Comparison of ENCODE assay signal across 24 cellular contexts in genomic region chr10:15236340-15236739, GRCh38.
DNase-seq lines count a peak whose midpoint lies in the region; ATAC-seq and TF ChIP-seq lines count a peak whose summit lies in the region.
"Had no signal": no experiment of that assay in that cellular context is flagged by ENCODE, and none has a peak within 500 bp of the region (broad histone marks: within the 10 kb centered on the region; RNA-seq: fewer than 3 reads in every experiment).

No MANE protein-coding gene starts in this region.

- no peak for TF ChIP-seq RAD21 in IMR-90 (IDR thresholded peaks at IDR 0.05; ENCODE audit: low read length)

- H3K14ac ChIP-seq in IMR-90 (replicated peaks; ENCODE audit: low read depth, low read length) = no peak overlapping the region

- no TSS peak for BruUV-seq in IMR-90 (replicated peaks; lab: Mats Ljungman, UMichigan)

- no peak overlapping the region for H3K9ac ChIP-seq in IMR-90 (ENCODE audit: low read depth, low read length)
- H3K9ac ChIP-seq: KMS-11 had no signal

- H3K56ac ChIP-seq in IMR-90 (ENCODE audit: extremely low read depth, insufficient read depth, low read length) = no peak overlapping the region

- H2BK20ac ChIP-seq in IMR-90 (ENCODE audit: low read depth, low read length) = no peak overlapping the region

- peaks cover 2% of the 10 kb centered on the region; the same call in 1 of the 2 replicates for H3K4me1 ChIP-seq in IMR-90 (ENCODE audit: control insufficient read depth, insufficient read depth, low read length)
- H3K4me1 ChIP-seq: left lung, pancreas, upper lobe of right lung had no signal

- no peak overlapping the region for H2AK9ac ChIP-seq in IMR-90 (replicated peaks; ENCODE audit: low read depth, low read length, poor library complexity)

- no peak overlapping the region for H4K91ac ChIP-seq in IMR-90 (ENCODE audit: insufficient read depth, low read depth, low read length)

- WGBS in IMR-90 (ENCODE audit: extremely low coverage in 2 of 2, insufficient read length in 1 of 2), 2 experiments = 75% methylated on average over 3 of the region's 9 CpGs; no CpG with 5 or more reads in 1 of the 2 experiments

- H2AFZ ChIP-seq in IMR-90 (replicated peaks; ENCODE audit: low read length, poor library complexity) = no peak overlapping the region

- H3K4me3 ChIP-seq in AG10803 (ENCODE audit: low read length) (no peak overlapping the region), IMR-90 (ENCODE audit: insufficient read depth, low read depth, low read length) (no peak overlapping the region), choroid plexus epithelial cell (ENCODE audit: low read depth, low read length) (no peak overlapping the region)
- H3K4me3 ChIP-seq: esophagus squamous epithelium, left lung, pancreas, right atrium auricular region, upper lobe of right lung had no signal

- no peak overlapping the region for H2AK5ac ChIP-seq in IMR-90 (ENCODE audit: low read depth, low read length)

- no peaks in the 10 kb centered on the region for H3K9me3 ChIP-seq in IMR-90 (ENCODE audit: control insufficient read depth, insufficient read depth, low read length)
- H3K9me3 ChIP-seq: esophagus squamous epithelium, left lung, pancreas, right atrium auricular region, upper lobe of right lung had no signal

- CTCF ChIA-PET in IMR-90 (lab: Yijun Ruan, JAX) = no interaction called here

- intact Hi-C loops in IMR-90 (cut with micrococcal nuclease) = no loop called here

- no peak overlapping the region for H2BK15ac ChIP-seq in IMR-90 (ENCODE audit: low read depth, low read length)

- peaks cover 0 to 9% of the 10 kb centered on the region in 2 experiments; a peak in 1 of 4 replicates for H3K79me1 ChIP-seq in IMR-90 (ENCODE audit: low read depth in 1 of 2, low read length in 2 of 2)

- no peak overlapping the region for H3K4ac ChIP-seq in IMR-90 (ENCODE audit: low read depth, low read length)

- no peak overlapping the region for H4K8ac ChIP-seq in IMR-90 (ENCODE audit: low read depth in 2 of 2, low read length in 2 of 2)

- H3K18ac ChIP-seq in IMR-90 (ENCODE audit: low read depth, low read length) = no peak overlapping the region

- no peak overlapping the region for H2BK5ac ChIP-seq in IMR-90 (ENCODE audit: low read depth, low read length, poor library complexity, severe bottlenecking)

- H4K5ac ChIP-seq in IMR-90 (ENCODE audit: low read depth, low read length) = no peak overlapping the region

- H3K23ac ChIP-seq in IMR-90 (ENCODE audit: low read depth, low read length) = no peak overlapping the region

- no peaks in the 10 kb centered on the region for H4K20me1 ChIP-seq in IMR-90 (ENCODE audit: insufficient read depth, low read length)

- peak; percentile 35 for DNase-seq in AG10803 (ENCODE audit: low read depth)
- no peak for DNase-seq in IMR-90
- peak; percentile 38 for DNase-seq in choroid plexus epithelial cell (ENCODE audit: low read depth)
- peak; percentile 38 for DNase-seq in kidney tubule cell (ENCODE audit: low spot score)
- no peak for DNase-seq in ureter (ENCODE audit: low spot score)
- DNase-seq: activated CD4-positive, alpha-beta memory T cell treated with anti-CD3 and anti-CD28 coated beads, Interleukin-2, amount 10 ng/mL, durations not matched to agents 7 days and 5 days; activated naive CD4-positive, alpha-beta T cell treated with anti-CD3 and anti-CD28 coated beads, Interleukin-2, amount 10 ng/mL, durations not matched to agents 7 days and 5 days; activated T-cell treated with anti-CD3 and anti-CD28 coated beads, Interleukin-2, amount 50 U/mL, for 1 hour; anterior cingulate cortex; effector CD4-positive, alpha-beta T cell; esophagus squamous epithelium; left lung; natural killer cell; NCI-H187; NCI-H748 treated with DMSO at 0.1 percent for 48 hours; pancreas; stimulated activated CD4-positive, alpha-beta T cell treated with anti-CD3 and anti-CD28 coated beads, Interleukin-12 subunit alpha, Interleukin-12 subunit beta, amount 100 ng/mL, for 4 hours; upper lobe of right lung had no signal

- no peaks in the 10 kb centered on the region for H3K9me1 ChIP-seq in IMR-90 (ENCODE audit: insufficient read depth, low read length)

- no peak overlapping the region for H3K27ac ChIP-seq in IMR-90 (ENCODE audit: insufficient read depth, low read length)
- H3K27ac ChIP-seq: KMS-11, left lung, upper lobe of right lung had no signal

- dilution Hi-C loops in IMR-90 (cut with HindIII; ENCODE audit: low sequenced_read_pairs, unreplicated experiment) = no loop called here

- TF ChIP-seq CTCF in AG10803 (conservative IDR thresholded peaks at IDR 0.05; ENCODE audit: low read length) (no peak), IMR-90 (conservative IDR thresholded peaks at IDR 0.05; ENCODE audit: low read depth, low read length) (no peak), choroid plexus epithelial cell (conservative IDR thresholded peaks at IDR 0.05; ENCODE audit: low read depth, low read length) (no peak)

- no peaks in the 10 kb centered on the region for H3K27me3 ChIP-seq in IMR-90 (ENCODE audit: control insufficient read depth, insufficient read depth, low read length)
- H3K27me3 ChIP-seq: esophagus squamous epithelium, left lung, pancreas, right atrium auricular region, upper lobe of right lung had no signal

- in situ Hi-C loops in IMR-90 (cut with MboI; ENCODE audit: low sequenced_read_pairs) = no loop called here

- no peaks in the 10 kb centered on the region for H3K36me3 ChIP-seq in IMR-90 (ENCODE audit: control insufficient read depth, insufficient read depth, low read length)
- H3K36me3 ChIP-seq: esophagus squamous epithelium, left lung, pancreas, right atrium auricular region, upper lobe of right lung had no signal

- ATAC-seq in IMR-90 (ENCODE audit: low read depth) (no peak), GM18517 (IDR thresholded peaks at IDR 0.05; ENCODE audit: unreplicated experiment) (no peak), HG02870 (IDR thresholded peaks at IDR 0.05; ENCODE audit: unreplicated experiment) (no peak), GM21786 (IDR thresholded peaks at IDR 0.05; ENCODE audit: unreplicated experiment) (no peak)
- ATAC-seq: activated CD4-positive, CD25-positive, alpha-beta regulatory T cell treated with anti-CD3 and anti-CD28 coated beads, Interleukin-2, amount 50 U/mL, for 24 hours; left lung; natural killer cell; upper lobe of right lung had no signal

- H3K4me2 ChIP-seq in IMR-90 (ENCODE audit: low read depth, low read length) = no peak overlapping the region
- H3K4me2 ChIP-seq: KMS-11 had no signal

- H2BK120ac ChIP-seq in IMR-90 (ENCODE audit: low read depth, low read length) = no peak overlapping the region

- POLR2A ChIA-PET in IMR-90 (lab: Charles Lee; ENCODE audit: unreplicated experiment) = no interaction called here

- no peak for TF ChIP-seq POLR2A in IMR-90 (IDR thresholded peaks at IDR 0.05; ENCODE audit: low read depth, low read length)

TF ChIP-seq in IMR-90, 13 proteins besides CTCF, POLR2A, EP300 and RAD21:
- TF ChIP-seq BHLHE40 (IDR thresholded peaks at IDR 0.05; ENCODE audit: low read depth, low read length) = no peak
- TF ChIP-seq NFE2L2 (IDR thresholded peaks at IDR 0.05; ENCODE audit: low read depth, low read length) = no peak
- TF ChIP-seq RFX5 (IDR thresholded peaks at IDR 0.05; ENCODE audit: low read depth, low read length) = no peak
- no peak for TF ChIP-seq FOS (IDR thresholded peaks at IDR 0.05; ENCODE audit: low read depth, low read length)
- TF ChIP-seq MAFK (IDR thresholded peaks at IDR 0.05; ENCODE audit: low read depth, low read length) = no peak
- 0 out of 2 replicates have a peak, but pooled peaks have one; percentile 3 for TF ChIP-seq CEBPB (IDR thresholded peaks at IDR 0.05; ENCODE audit: low read depth, low read length)

Comparison
In these comparisons a context has a peak if more than half of its experiments do, and no peak if none do; other contexts are left out.
1. DNase-seq: peak in AG10803 (single experiment), choroid plexus epithelial cell (single experiment) and kidney tubule cell (single experiment); none in IMR-90 (single experiment) and ureter (single experiment).